Comparison of ENCODE assay signal across 2 cellular contexts in genomic region chr19:29704562-29705558, GRCh38.
TF ChIP-seq lines count a peak whose summit lies in the region.

No MANE protein-coding gene starts in this region.

TF ChIP-seq in liver, 16 proteins besides CTCF, POLR2A, EP300 and RAD21:
- TF ChIP-seq, protein P1, sequence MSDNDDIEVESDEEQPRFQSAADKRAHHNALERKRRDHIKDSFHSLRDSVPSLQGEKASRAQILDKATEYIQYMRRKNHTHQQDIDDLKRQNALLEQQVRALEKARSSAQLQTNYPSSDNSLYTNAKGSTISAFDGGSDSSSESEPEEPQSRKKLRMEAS (IDR thresholded peaks at IDR 0.05): no peak
- TF ChIP-seq JUND (IDR thresholded peaks at IDR 0.05) (peak; percentile 26 to 68), SP1 (IDR thresholded peaks at IDR 0.05) (peak; percentile 27), HNF4A (conservative IDR thresholded peaks at IDR 0.05) (peak in 1 of 2 donors; percentile 6)

TF ChIP-seq in HepG2, 621 proteins besides CTCF, POLR2A, EP300 and RAD21:
- TF ChIP-seq ZNF281 (CRISPR knock-in tag; IDR thresholded peaks at IDR 0.05; ENCODE audit: borderline replicate concordance) (no peak), HMGXB4 (CRISPR knock-in tag; IDR thresholded peaks at IDR 0.05; ENCODE audit: borderline replicate concordance in 1 of 2, low read depth in 1 of 2) (no peak), MLXIP (CRISPR knock-in tag; IDR thresholded peaks at IDR 0.05; ENCODE audit: borderline replicate concordance) (no peak), HIVEP1 (CRISPR knock-in tag; IDR thresholded peaks at IDR 0.05) (no peak), NAIF1 (CRISPR knock-in tag; IDR thresholded peaks at IDR 0.05; ENCODE audit: borderline replicate concordance) (no peak), ZBTB8A (CRISPR knock-in tag; IDR thresholded peaks at IDR 0.05; ENCODE audit: borderline replicate concordance, low read depth) (no peak), ZNF691 (CRISPR knock-in tag; IDR thresholded peaks at IDR 0.05; ENCODE audit: borderline replicate concordance, low read depth) (no peak), ZNF878 (CRISPR knock-in tag; IDR thresholded peaks at IDR 0.05) (no peak), CREBL2 (CRISPR knock-in tag; IDR thresholded peaks at IDR 0.05; ENCODE audit: borderline replicate concordance) (no peak), ELF4 (CRISPR knock-in tag; IDR thresholded peaks at IDR 0.05; ENCODE audit: borderline replicate concordance) (no peak)
- TF ChIP-seq, protein P2, sequence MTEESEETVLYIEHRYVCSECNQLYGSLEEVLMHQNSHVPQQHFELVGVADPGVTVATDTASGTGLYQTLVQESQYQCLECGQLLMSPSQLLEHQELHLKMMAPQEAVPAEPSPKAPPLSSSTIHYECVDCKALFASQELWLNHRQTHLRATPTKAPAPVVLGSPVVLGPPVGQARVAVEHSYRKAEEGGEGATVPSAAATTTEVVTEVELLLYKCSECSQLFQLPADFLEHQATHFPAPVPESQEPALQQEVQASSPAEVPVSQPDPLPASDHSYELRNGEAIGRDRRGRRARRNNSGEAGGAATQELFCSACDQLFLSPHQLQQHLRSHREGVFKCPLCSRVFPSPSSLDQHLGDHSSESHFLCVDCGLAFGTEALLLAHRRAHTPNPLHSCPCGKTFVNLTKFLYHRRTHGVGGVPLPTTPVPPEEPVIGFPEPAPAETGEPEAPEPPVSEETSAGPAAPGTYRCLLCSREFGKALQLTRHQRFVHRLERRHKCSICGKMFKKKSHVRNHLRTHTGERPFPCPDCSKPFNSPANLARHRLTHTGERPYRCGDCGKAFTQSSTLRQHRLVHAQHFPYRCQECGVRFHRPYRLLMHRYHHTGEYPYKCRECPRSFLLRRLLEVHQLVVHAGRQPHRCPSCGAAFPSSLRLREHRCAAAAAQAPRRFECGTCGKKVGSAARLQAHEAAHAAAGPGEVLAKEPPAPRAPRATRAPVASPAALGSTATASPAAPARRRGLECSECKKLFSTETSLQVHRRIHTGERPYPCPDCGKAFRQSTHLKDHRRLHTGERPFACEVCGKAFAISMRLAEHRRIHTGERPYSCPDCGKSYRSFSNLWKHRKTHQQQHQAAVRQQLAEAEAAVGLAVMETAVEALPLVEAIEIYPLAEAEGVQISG (CRISPR knock-in tag; IDR thresholded peaks at IDR 0.05): no peak
